Comparison of ENCODE assay signal across 8 cellular contexts in genomic region chr12:22443379-22444316, GRCh38.
DNase-seq lines count a peak whose midpoint lies in the region; ATAC-seq and TF ChIP-seq lines count a peak whose summit lies in the region.

No MANE protein-coding gene starts in this region.

- no peaks in the 10 kb centered on the region for H3K9me3 Mint-ChIP-seq in nephron

- TF ChIP-seq CTCF in OCI-LY7 (conservative IDR thresholded peaks at IDR 0.05; ENCODE audit: low read length) (peak; percentile 91), nephron (IDR thresholded peaks at IDR 0.05; ENCODE audit: unreplicated experiment in 3 of 3) (peak; percentile 77 to 81 (median 78))

- H3K4me3 ChIP-seq in OCI-LY7 (ENCODE audit: low read depth, low read length, poor library complexity, severe bottlenecking), result no peak overlapping the region

- CTCF ChIA-PET in OCI-LY7 (lab: Charles Lee; ENCODE audit: unreplicated experiment), result interaction anchor here (1.1 kb wide), 1 partner anchor 9 kb away, joined by 4 read pairs; no protein-coding TSS in a partner anchor

- no peaks in the 10 kb centered on the region for H4K20me1 ChIP-seq in OCI-LY7 (ENCODE audit: insufficient read depth, low read length)

- no peaks in the 10 kb centered on the region for H3K4me1 ChIP-seq in OCI-LY7 (ENCODE audit: insufficient read depth, low read length, poor library complexity, severe bottlenecking)

- H3K79me2 ChIP-seq in OCI-LY7 (ENCODE audit: insufficient read depth, low read depth, low read length), result no peaks in the 10 kb centered on the region

- H3K4me3 Mint-ChIP-seq in nephron, result peak overlapping the region in 1 of 3 experiments; percentile 21

- peaks cover 3% of the 10 kb centered on the region for H3K36me3 Mint-ChIP-seq in nephron (ENCODE audit: low read depth)

- H3K4me2 ChIP-seq in OCI-LY7 (ENCODE audit: low read length), result peak overlapping the region; percentile 6; the same call in 1 of the 2 replicates

- no peaks in the 10 kb centered on the region for H3K9me2 ChIP-seq in OCI-LY7 (ENCODE audit: insufficient read depth, low read length)

- no peaks in the 10 kb centered on the region for H3K9me3 ChIP-seq in OCI-LY7 (ENCODE audit: low read length)

- DNase-seq in DMS53 treated with DMSO at 0.1 percent for 48 hours (lab: John Stamatoyannopoulos, UW; ENCODE audit: unreplicated experiment) (peak; percentile 98), HUDEP-2 (lab: John Stamatoyannopoulos, UW; ENCODE audit: unreplicated experiment in 76 of 76) (peak in 68 of 76 experiments; percentile 1 to 79 (median 43)), OCI-LY7 (ENCODE audit: low spot score) (peak; percentile 84), activated T-cell treated with anti-CD3 and anti-CD28 coated beads for 4 hours (peak; percentile 43), fibroblast of gingiva (ENCODE audit: low read depth) (peak; percentile 66), substantia nigra (lab: John Stamatoyannopoulos, UW) (peak in 36 of 49 donors; percentile 7 to 67 (median 31))

- peak overlapping the region; percentile 78 for H2AFZ ChIP-seq in OCI-LY7 (ENCODE audit: low read length)

- peaks cover 5% of the 10 kb centered on the region for H3K4me1 Mint-ChIP-seq in nephron

- H3K27me3 Mint-ChIP-seq in nephron (ENCODE audit: low read depth), result no peaks in the 10 kb centered on the region

- no peak overlapping the region for H3K27ac Mint-ChIP-seq in nephron

- peak; percentile 100 for ATAC-seq in GM21529 (IDR thresholded peaks at IDR 0.05; ENCODE audit: unreplicated experiment)

- POLR2A ChIA-PET in OCI-LY7 (lab: Charles Lee), result interaction anchor here (0.6 kb wide), 1 partner anchor 31 kb away, joined by 3 read pairs; no protein-coding TSS in a partner anchor

- no peaks in the 10 kb centered on the region for H3K36me3 ChIP-seq in OCI-LY7 (ENCODE audit: insufficient read depth, low read length)

- BruUV-seq in OCI-LY7 (replicated peaks; lab: Mats Ljungman, UMichigan), result no TSS peak

- no peak overlapping the region for H3K27ac ChIP-seq in OCI-LY7 (ENCODE audit: low read depth, low read length, poor library complexity, severe bottlenecking)
- H3K27ac ChIP-seq in substantia nigra (ENCODE audit: low read depth, low read length, poor library complexity, severe bottlenecking), result no peak overlapping the region

- intact Hi-C loops in OCI-LY7 (cut with micrococcal nuclease; ENCODE audit: unreplicated experiment), result loop anchor here (1.0 to 5.0 kb wide), 3 partner anchors 342 to 745 kb away; no protein-coding TSS in a partner anchor

Comparison
In these comparisons a context has a peak if more than half of its experiments do, and no peak if none do; other contexts are left out.
1. DNase-seq: peak in every context shown above with its lines; median percentile 98 in DMS53 treated with DMSO at 0.1 percent for 48 hours; 84 in OCI-LY7; 66 in fibroblast of gingiva; 43 in HUDEP-2; 43 in activated T-cell treated with anti-CD3 and anti-CD28 coated beads for 4 hours; 31 in substantia nigra.